ENCODE assay signal across 10 cellular contexts in genomic region chr20:32040142-32040953, GRCh38. TPM values are rescaled to one million over a fixed set of nuclear protein-coding genes. Genes with fewer than 3 reads are reported as not detected.
DNase-seq lines count a peak whose midpoint lies in the region; ATAC-seq, FAIRE-seq and TF ChIP-seq lines count a peak whose summit lies in the region.
"Had no signal": no experiment of that assay in that cellular context is flagged by ENCODE, and none has a peak within 500 bp of the region (broad histone marks: within the 10 kb centered on the region; RNA-seq: fewer than 3 reads in every experiment).

No MANE protein-coding gene starts in this region.

- H3K4me1 ChIP-seq in OCI-LY7 (ENCODE audit: insufficient read depth, low read length, poor library complexity, severe bottlenecking), result peaks cover 68% of the 10 kb centered on the region

- no peaks in the 10 kb centered on the region for H3K4me1 Mint-ChIP-seq in glutamatergic neuron (ENCODE audit: low read depth, unreplicated experiment)
- no peaks in the 10 kb centered on the region for H3K4me1 Mint-ChIP-seq in activated CD8-positive, alpha-beta memory T cell treated with anti-CD3 and anti-CD28 coated beads, Interleukin-2, amount 10 ng/mL, durations not matched to agents 7 days and 5 days

- no peak for TF ChIP-seq CTCF in OCI-LY7 (conservative IDR thresholded peaks at IDR 0.05; ENCODE audit: low read length)
- no peak for TF ChIP-seq CTCF in glutamatergic neuron (IDR thresholded peaks at IDR 0.05; ENCODE audit: partially characterized antibody, unreplicated experiment)

- POLR2A ChIA-PET in OCI-LY7 (lab: Charles Lee), result interaction anchor here (1.0 to 2.5 kb wide), 3 partner anchors 9 to 46 kb away, joined by 5 to 9 read pairs (median 7); no protein-coding TSS in a partner anchor

- FAIRE-seq in frontal cortex (lab: Jason Lieb, UNC), result no peak

- peaks cover 2% of the 10 kb centered on the region for H3K27me3 Mint-ChIP-seq in glutamatergic neuron (ENCODE audit: unreplicated experiment)
- peaks cover 53% of the 10 kb centered on the region for H3K27me3 Mint-ChIP-seq in activated CD8-positive, alpha-beta memory T cell treated with anti-CD3 and anti-CD28 coated beads, Interleukin-2, amount 10 ng/mL, durations not matched to agents 7 days and 5 days

- no peaks in the 10 kb centered on the region for H3K9me3 ChIP-seq in OCI-LY7 (ENCODE audit: low read length)

- H3K36me3 ChIP-seq in OCI-LY7 (ENCODE audit: insufficient read depth, low read length), result no peaks in the 10 kb centered on the region

- H3K9me3 Mint-ChIP-seq in glutamatergic neuron (ENCODE audit: unreplicated experiment), result peaks cover 3% of the 10 kb centered on the region
- H3K9me3 Mint-ChIP-seq in activated CD8-positive, alpha-beta memory T cell treated with anti-CD3 and anti-CD28 coated beads, Interleukin-2, amount 10 ng/mL, durations not matched to agents 7 days and 5 days (ENCODE audit: low read depth), result no peaks in the 10 kb centered on the region

- peak in 9 of 14 donors; percentile 17 to 71 (median 39) for DNase-seq in C1 segment of cervical spinal cord (lab: John Stamatoyannopoulos, UW)
- DNase-seq in OCI-LY7 (ENCODE audit: low spot score), result peak; percentile 90
- peak; percentile 68 for DNase-seq in islet precursor cell
- DNase-seq in frontal cortex (ENCODE audit: low spot score in 2 of 2), result no peak
- no peak for DNase-seq in inferior parietal cortex (ENCODE audit: extremely low spot score)
- no peak for DNase-seq in glutamatergic neuron
- no peak for DNase-seq in activated CD8-positive, alpha-beta memory T cell treated with anti-CD3 and anti-CD28 coated beads, Interleukin-2, amount 10 ng/mL, durations not matched to agents 7 days and 5 days

- no peaks in the 10 kb centered on the region for H3K36me3 Mint-ChIP-seq in glutamatergic neuron (ENCODE audit: unreplicated experiment)
- no peaks in the 10 kb centered on the region for H3K36me3 Mint-ChIP-seq in activated CD8-positive, alpha-beta memory T cell treated with anti-CD3 and anti-CD28 coated beads, Interleukin-2, amount 10 ng/mL, durations not matched to agents 7 days and 5 days

- ATAC-seq in GM21529 (IDR thresholded peaks at IDR 0.05; ENCODE audit: unreplicated experiment), result peak; percentile 74
- ATAC-seq in activated CD8-positive, alpha-beta memory T cell treated with anti-CD3 and anti-CD28 coated beads, Interleukin-2, amount 10 ng/mL, durations not matched to agents 7 days and 5 days, result no peak

- peak overlapping the region; percentile 73 for H3K4me2 ChIP-seq in OCI-LY7 (ENCODE audit: low read length)

- H3K4me3 ChIP-seq in OCI-LY7 (ENCODE audit: low read depth, low read length, poor library complexity, severe bottlenecking), result peak overlapping the region; percentile 42
- H3K4me3 ChIP-seq: skin epidermis had no signal

- no peak overlapping the region for H3K4me3 Mint-ChIP-seq in glutamatergic neuron (ENCODE audit: unreplicated experiment)
- H3K4me3 Mint-ChIP-seq in activated CD8-positive, alpha-beta memory T cell treated with anti-CD3 and anti-CD28 coated beads, Interleukin-2, amount 10 ng/mL, durations not matched to agents 7 days and 5 days, result no peak overlapping the region

- no peaks in the 10 kb centered on the region for H3K9me2 ChIP-seq in OCI-LY7 (ENCODE audit: insufficient read depth, low read length)

- no peaks in the 10 kb centered on the region for H3K79me2 ChIP-seq in OCI-LY7 (ENCODE audit: insufficient read depth, low read depth, low read length)

- BruUV-seq in OCI-LY7 (replicated peaks; lab: Mats Ljungman, UMichigan), result no TSS peak

- CTCF ChIA-PET in OCI-LY7 (lab: Charles Lee; ENCODE audit: unreplicated experiment), result interaction anchor here (0.7 to 1.7 kb wide), 3 partner anchors 9 to 27 kb away, joined by 3 to 9 read pairs (median 4); no protein-coding TSS in a partner anchor
- CTCF ChIA-PET in activated CD8-positive, alpha-beta memory T cell treated with anti-CD3 and anti-CD28 coated beads, Interleukin-2, amount 10 ng/mL, durations not matched to agents 7 days and 5 days (lab: Charles Lee), result interaction anchor here (3.6 kb wide), 1 partner anchor 9 kb away, joined by 26 read pairs; no protein-coding TSS in a partner anchor

- intact Hi-C loops in OCI-LY7 (cut with micrococcal nuclease; ENCODE audit: unreplicated experiment), result loop anchor here (1.0 kb wide), 1 partner anchor 50 kb away; no protein-coding TSS in a partner anchor

- H3K27ac ChIP-seq in OCI-LY7 (ENCODE audit: low read depth, low read length, poor library complexity, severe bottlenecking), result peak overlapping the region; percentile 72

- H3K27ac Mint-ChIP-seq in glutamatergic neuron (ENCODE audit: unreplicated experiment), result no peak overlapping the region
- H3K27ac Mint-ChIP-seq in activated CD8-positive, alpha-beta memory T cell treated with anti-CD3 and anti-CD28 coated beads, Interleukin-2, amount 10 ng/mL, durations not matched to agents 7 days and 5 days, result no peak overlapping the region

- H2AFZ ChIP-seq in OCI-LY7 (ENCODE audit: low read length), result peak overlapping the region; percentile 48; the same call in 1 of the 2 replicates

- H4K20me1 ChIP-seq in OCI-LY7 (ENCODE audit: insufficient read depth, low read length), result no peaks in the 10 kb centered on the region

RNA-seq across cellular contexts. Expression of gene HCK, which starts 11.7 kb away (rescaled TPM):
- total RNA-seq in OCI-LY7 (2014; rRNA removed; shearing (Covaris generic)), result 0.19 TPM in 1 of 2 replicates, not detected in the other
- total RNA-seq in OCI-LY7 (2022), result 2.2 and 3.2 TPM in 2 replicates
- 2.9 TPM for total RNA-seq in frontal cortex
- total RNA-seq in glutamatergic neuron (ENCODE audit: unreplicated experiment), result 0.78 TPM
- total RNA-seq in activated CD8-positive, alpha-beta memory T cell treated with anti-CD3 and anti-CD28 coated beads, Interleukin-2, amount 10 ng/mL, durations not matched to agents 7 days and 5 days, result not detected
- total RNA-seq: HT1080 had no signal

RNA-seq across cellular contexts. Expression of gene CCM2L, which starts 30.1 kb away (rescaled TPM):
- not detected in 2 replicates for total RNA-seq in OCI-LY7 (2014; rRNA removed; shearing (Covaris generic))
- total RNA-seq in OCI-LY7 (2022) (0.92 and 1.4 TPM in 2 replicates), frontal cortex (2.9 TPM), glutamatergic neuron (ENCODE audit: unreplicated experiment) (6.3 TPM)
- not detected for total RNA-seq in activated CD8-positive, alpha-beta memory T cell treated with anti-CD3 and anti-CD28 coated beads, Interleukin-2, amount 10 ng/mL, durations not matched to agents 7 days and 5 days
- total RNA-seq: HT1080 had no signal

Comparison
In these comparisons a context has a peak if more than half of its experiments do, and no peak if none do; other contexts are left out.
1. DNase-seq: peak in C1 segment of cervical spinal cord (9 of 14), OCI-LY7 (single experiment) and islet precursor cell (single experiment); none in frontal cortex (0 of 2), inferior parietal cortex (single experiment), glutamatergic neuron (single experiment) and activated CD8-positive, alpha-beta memory T cell treated with anti-CD3 and anti-CD28 coated beads, Interleukin-2, amount 10 ng/mL, durations not matched to agents 7 days and 5 days (single experiment).